9 cellular contexts compared by ENCODE assay signal in genomic region chr2:155372969-155373368, GRCh38.
DNase-seq lines count a peak whose midpoint lies in the region; ATAC-seq lines count a peak whose summit lies in the region.
"Had no signal": no experiment of that assay in that cellular context is flagged by ENCODE, and none has a peak within 500 bp of the region (broad histone marks: within the 10 kb centered on the region; RNA-seq: fewer than 3 reads in every experiment).

No MANE protein-coding gene starts in this region.

- H3K4me1 Mint-ChIP-seq in stimulated activated naive CD8-positive, alpha-beta T cell treated with anti-CD3 and anti-CD28 coated beads, Interleukin-15, amount 100 ng/mL, for 72 hours, result no peaks in the 10 kb centered on the region

- DNase-seq in NCI-H1436 (lab: John Stamatoyannopoulos, UW) (peak; percentile 0), NCI-H1436 treated with DMSO at 0.1 percent for 48 hours (lab: John Stamatoyannopoulos, UW) (no peak), NCI-H82 treated with DMSO at 0.1 percent for 48 hours (lab: John Stamatoyannopoulos, UW; ENCODE audit: unreplicated experiment) (peak; percentile 10), dermis blood vessel endothelial cell (peak; percentile 37), superior temporal gyrus (ENCODE audit: extremely low spot score) (peak; percentile 70)
- DNase-seq in stimulated activated naive CD8-positive, alpha-beta T cell treated with anti-CD3 and anti-CD28 coated beads, Interleukin-15, amount 100 ng/mL, for 72 hours, result no peak
- no peak for DNase-seq in stimulated activated naive CD4-positive, alpha-beta T cell (lab: John Stamatoyannopoulos, UW)
- DNase-seq: WERI-Rb-1 had no signal

- no peak for ATAC-seq in stimulated activated naive CD8-positive, alpha-beta T cell treated with anti-CD3 and anti-CD28 coated beads, Interleukin-15, amount 100 ng/mL, for 72 hours
- ATAC-seq in HG02588 (IDR thresholded peaks at IDR 0.05; ENCODE audit: unreplicated experiment), result no peak

- no peaks in the 10 kb centered on the region for H3K27me3 Mint-ChIP-seq in stimulated activated naive CD8-positive, alpha-beta T cell treated with anti-CD3 and anti-CD28 coated beads, Interleukin-15, amount 100 ng/mL, for 72 hours

- no peak overlapping the region for H3K27ac Mint-ChIP-seq in stimulated activated naive CD8-positive, alpha-beta T cell treated with anti-CD3 and anti-CD28 coated beads, Interleukin-15, amount 100 ng/mL, for 72 hours

- H3K9me3 Mint-ChIP-seq in stimulated activated naive CD8-positive, alpha-beta T cell treated with anti-CD3 and anti-CD28 coated beads, Interleukin-15, amount 100 ng/mL, for 72 hours, result no peaks in the 10 kb centered on the region

- H3K4me3 Mint-ChIP-seq in stimulated activated naive CD8-positive, alpha-beta T cell treated with anti-CD3 and anti-CD28 coated beads, Interleukin-15, amount 100 ng/mL, for 72 hours, result no peak overlapping the region

Comparison
In these comparisons a context has a peak if more than half of its experiments do, and no peak if none do; other contexts are left out.
1. DNase-seq: peak in NCI-H1436 (single experiment), NCI-H82 treated with DMSO at 0.1 percent for 48 hours (single experiment), dermis blood vessel endothelial cell (single experiment) and superior temporal gyrus (single experiment); none in NCI-H1436 treated with DMSO at 0.1 percent for 48 hours (single experiment), stimulated activated naive CD8-positive, alpha-beta T cell treated with anti-CD3 and anti-CD28 coated beads, Interleukin-15, amount 100 ng/mL, for 72 hours (0 of 2) and stimulated activated naive CD4-positive, alpha-beta T cell (0 of 6).